ENCODE assay signal across 23 cellular contexts in the genomic region with DNA sequence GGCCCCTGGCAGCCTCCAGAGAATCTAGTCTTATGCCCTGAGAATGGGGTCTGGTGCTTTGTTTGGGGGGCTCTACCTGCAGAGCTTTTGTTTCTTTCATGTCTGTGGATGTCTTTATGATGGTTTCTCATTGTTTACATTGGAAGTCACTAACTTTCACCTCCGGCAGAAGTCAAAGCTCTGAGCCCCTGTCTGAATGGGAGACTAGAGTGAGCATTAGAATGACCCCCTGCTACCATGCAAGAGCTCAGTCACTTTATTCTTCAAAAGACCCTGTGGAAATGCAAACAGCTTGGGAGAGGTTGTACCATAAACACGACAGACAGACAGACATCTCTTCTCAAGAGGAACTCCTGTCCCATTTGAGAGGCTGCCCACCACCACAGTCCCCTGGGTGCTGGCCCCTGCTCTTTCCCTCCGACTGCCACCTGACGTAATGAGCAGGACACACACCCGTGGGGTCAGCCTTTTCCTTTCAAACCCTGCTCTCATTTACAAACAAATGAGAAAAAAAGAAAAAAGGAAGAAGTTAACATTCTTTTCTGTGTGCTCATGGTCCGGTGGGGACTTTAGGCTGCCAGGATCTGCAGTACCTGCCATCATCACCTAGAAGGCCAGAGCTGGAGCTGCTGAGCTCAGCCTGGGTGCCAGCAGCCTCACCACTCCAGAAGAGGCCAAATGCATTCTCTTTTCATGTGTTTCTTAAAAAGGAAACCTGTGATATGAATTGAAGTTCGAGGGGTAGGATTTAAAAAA.
A peak's percentile ranks its signal among the peaks of the same experiment; 100 is the strongest.
DNase-seq lines count a peak whose midpoint lies in the region; ATAC-seq and TF ChIP-seq lines count a peak whose summit lies in the region.
"Had no signal": no experiment of that assay in that cellular context is flagged by ENCODE, and none has a peak within 500 bp of the region (broad histone marks: within the 10 kb centered on the region; RNA-seq: fewer than 3 reads in every experiment).

No MANE protein-coding gene starts in this region.

- H3K27ac Mint-ChIP-seq in osteocyte (ENCODE audit: unreplicated experiment): no peak overlapping the region
- H3K27ac Mint-ChIP-seq: B cell; CD8-positive, alpha-beta T cell had no signal

- H3K4me1 ChIP-seq in NT2/D1 (ENCODE audit: insufficient read depth, insufficient read length) (no peaks in the 10 kb centered on the region), mucosa of descending colon (ENCODE audit: low read depth) (no peaks in the 10 kb centered on the region)
- H3K4me1 ChIP-seq: Caco-2 had no signal

- H3K36me3 Mint-ChIP-seq in osteocyte (ENCODE audit: unreplicated experiment): no peaks in the 10 kb centered on the region
- H3K36me3 Mint-ChIP-seq: CD8-positive, alpha-beta T cell had no signal

- H3K27me3 ChIP-seq in NT2/D1 (ENCODE audit: insufficient read depth, insufficient read length): peaks cover 27% of the 10 kb centered on the region
- H3K27me3 ChIP-seq: MG63 had no signal

- intact Hi-C loops in mucosa of descending colon (cut with DNase I, micrococcal nuclease): no loop called here

- H3K36me3 ChIP-seq in NT2/D1 (ENCODE audit: insufficient read depth, insufficient read length, low read length) (no peaks in the 10 kb centered on the region), mucosa of descending colon (ENCODE audit: low read depth) (no peaks in the 10 kb centered on the region)
- H3K36me3 ChIP-seq: MG63 had no signal

- DNase-seq in NT2/D1 (ENCODE audit: low read depth, low spot score): peak; percentile 88
- peak; percentile 75 for DNase-seq in iPS DF 19.7 (ENCODE audit: low read depth, low spot score)
- DNase-seq in iPS-NIHi7 (ENCODE audit: extremely low spot score): peak; percentile 36
- no peak for DNase-seq in osteocyte (ENCODE audit: extremely low spot score, unreplicated experiment)
- DNase-seq in mucosa of descending colon: no peak
- DNase-seq in foreskin melanocyte: no peak
- DNase-seq in NCI-H2081 (lab: John Stamatoyannopoulos, UW): no peak
- DNase-seq: Caco-2; CD8-positive, alpha-beta T cell; GDM1; IMR-90; KG1; MG63; NCI-H1105 treated with DMSO at 0.1 percent for 48 hours; NCI-H2029; NCI-H2171; NCI-H226; NCI-H510A; NCI-H69; SHP77 had no signal

- peaks cover 3% of the 10 kb centered on the region for H3K4me1 Mint-ChIP-seq in osteocyte (ENCODE audit: unreplicated experiment)
- H3K4me1 Mint-ChIP-seq: B cell had no signal

- no peak overlapping the region for H3K9ac ChIP-seq in NT2/D1 (ENCODE audit: insufficient read length, low read depth)

- ATAC-seq in mucosa of descending colon: no peak
- ATAC-seq: CD8-positive, alpha-beta T cell; GM12878; Panc1 had no signal

- no peak overlapping the region for H3K4me3 ChIP-seq in NT2/D1 (ENCODE audit: insufficient read length, low read depth)
- no peak overlapping the region for H3K4me3 ChIP-seq in mucosa of descending colon
- H3K4me3 ChIP-seq: GM12878, MG63 had no signal

- no peaks in the 10 kb centered on the region for H3K9me3 Mint-ChIP-seq in osteocyte (ENCODE audit: unreplicated experiment)
- H3K9me3 Mint-ChIP-seq: CD8-positive, alpha-beta T cell had no signal

- TF ChIP-seq CTCF in osteocyte (IDR thresholded peaks at IDR 0.05) (no peak), mucosa of descending colon (IDR thresholded peaks at IDR 0.05) (no peak)

- H3K27me3 Mint-ChIP-seq in osteocyte (ENCODE audit: unreplicated experiment): peaks cover 14% of the 10 kb centered on the region

- H3K4me3 Mint-ChIP-seq in osteocyte (ENCODE audit: unreplicated experiment): no peak overlapping the region
- H3K4me3 Mint-ChIP-seq: B cell; CD8-positive, alpha-beta T cell had no signal

- H3K9me3 ChIP-seq in NT2/D1 (ENCODE audit: insufficient read depth, low read length): no peaks in the 10 kb centered on the region
- no peaks in the 10 kb centered on the region for H3K9me3 ChIP-seq in mucosa of descending colon
- H3K9me3 ChIP-seq: Caco-2, MG63 had no signal

Comparison
In these comparisons a context has a peak if more than half of its experiments do, and no peak if none do; other contexts are left out.
1. DNase-seq: peak in NT2/D1 (single experiment), iPS DF 19.7 (single experiment) and iPS-NIHi7 (single experiment); none in osteocyte (single experiment), mucosa of descending colon (0 of 3), foreskin melanocyte (single experiment) and NCI-H2081 (0 of 2).